In genomic region chr14:54627718-54628345, GRCh38 we compare ENCODE assay signal across 8 cellular contexts.
A peak's percentile ranks its signal among the peaks of the same experiment; 100 is the strongest.
DNase-seq lines count a peak whose midpoint lies in the region; ATAC-seq, FAIRE-seq and TF ChIP-seq lines count a peak whose summit lies in the region.

No MANE protein-coding gene starts in this region.

- in situ Hi-C loops in HAP-1 (cut with MboI; ENCODE audit: low sequenced_read_pairs), result no loop called here

- DNase-seq in activated T-cell treated with anti-CD3 and anti-CD28 coated beads for 24 hours (ENCODE audit: low read depth) (peak; percentile 10), activated T-cell treated with anti-CD3 and anti-CD28 coated beads for 4 hours (peak; percentile 38), pancreas (no peak), NCI-H524 (lab: John Stamatoyannopoulos, UW) (no peak), HAP-1 (ENCODE audit: low spot score in 2 of 2) (no peak)
- DNase-seq in activated T-cell treated with anti-CD3 and anti-CD28 coated beads, Interleukin-2, amount 50 U/mL, for 1 hour, result no peak

- H3K9me3 ChIP-seq in gastroesophageal sphincter (no peaks in the 10 kb centered on the region), pancreas (no peaks in the 10 kb centered on the region), HAP-1 (no peaks in the 10 kb centered on the region)

- TF ChIP-seq POLR2A in gastroesophageal sphincter (IDR thresholded peaks at IDR 0.05), result no peak

- ATAC-seq in HG03280 (IDR thresholded peaks at IDR 0.05; ENCODE audit: unreplicated experiment), result peak; percentile 72
- peak; percentile 57 for ATAC-seq in gastroesophageal sphincter
- ATAC-seq in pancreas, result peak in 3 of 4 donors; percentile 48 to 61 (median 57)

- TF ChIP-seq CTCF in gastroesophageal sphincter (IDR thresholded peaks at IDR 0.05) (no peak), pancreas (IDR thresholded peaks at IDR 0.05) (no peak)

- H3K4me1 ChIP-seq in gastroesophageal sphincter (peaks cover 18 to 65% (median 44%) of the 10 kb centered on the region in 3 donors), pancreas (peaks cover 0 to 8% (median 0%) of the 10 kb centered on the region in 3 donors), HAP-1 (peaks cover 24% of the 10 kb centered on the region)

- H3K4me3 ChIP-seq in gastroesophageal sphincter (peak overlapping the region; percentile 20 to 39), pancreas (peak overlapping the region in 1 of 4 donors; percentile 15), HAP-1 (no peak overlapping the region)

- no peak for TF ChIP-seq EP300 in gastroesophageal sphincter (IDR thresholded peaks at IDR 0.05)

- H3K27ac ChIP-seq in gastroesophageal sphincter (peak overlapping the region; percentile 80 to 92 (median 84)), pancreas (peak overlapping the region in 2 of 4 donors; percentile 34 to 43)

- intact Hi-C loops in pancreas (cut with DNase I), result no loop called here

- H3K27me3 ChIP-seq in gastroesophageal sphincter (no peaks in the 10 kb centered on the region), pancreas (no peaks in the 10 kb centered on the region), HAP-1 (ENCODE audit: low read depth) (no peaks in the 10 kb centered on the region)

- H3K36me3 ChIP-seq in gastroesophageal sphincter (no peaks in the 10 kb centered on the region), pancreas (no peaks in the 10 kb centered on the region), HAP-1 (replicated peaks) (peaks cover 11% of the 10 kb centered on the region; the same call in 1 of the 2 replicates)

- 11 to 17% methylated on average over 8 to 11 of the region's 11 CpGs for WGBS in gastroesophageal sphincter (ENCODE audit: low coverage in 1 of 2), 2 donors
- 80 to 82% methylated on average over 11 of the region's 11 CpGs for WGBS in pancreas, 2 donors

- no peak for FAIRE-seq in pancreas (lab: Jason Lieb, UNC)

Comparison
In these comparisons a context has a peak if more than half of its experiments do, and no peak if none do; other contexts are left out.
1. DNase-seq: peak in activated T-cell treated with anti-CD3 and anti-CD28 coated beads for 24 hours (single experiment) and activated T-cell treated with anti-CD3 and anti-CD28 coated beads for 4 hours (single experiment); none in activated T-cell treated with anti-CD3 and anti-CD28 coated beads, Interleukin-2, amount 50 U/mL, for 1 hour (single experiment), pancreas (0 of 6), NCI-H524 (0 of 2) and HAP-1 (0 of 2).
2. Peak in every context shown above with its lines, with median percentiles within 50 percentile points of each other: ATAC-seq.